27 cellular contexts compared by ENCODE assay signal in genomic region chr18:24259869-24260662, GRCh38.
"Had no signal": no experiment of that assay in that cellular context is flagged by ENCODE, and none has a peak within 500 bp of the region (broad histone marks: within the 10 kb centered on the region; RNA-seq: fewer than 3 reads in every experiment).

No MANE protein-coding gene starts in this region.

- ATAC-seq: activated CD4-positive, CD25-positive, alpha-beta regulatory T cell treated with anti-CD3 and anti-CD28 coated beads, Interleukin-2, amount 50 U/mL, for 24 hours; activated CD8-positive, alpha-beta T cell treated with anti-CD3 and anti-CD28 coated beads, Interleukin-2, amount 10 ng/mL, durations not matched to agents 7 days and 5 days; activated T-helper 17 cell treated with anti-CD3 and anti-CD28 coated beads, Interleukin-2, amount 50 U/mL, for 72 hours; SK-N-SH treated with all-trans-retinoic acid at 6 μM for 48 hours had no signal

- H3K36me3 ChIP-seq: Peyer's patch, SJSA1 had no signal

- H3K4me3 ChIP-seq: Peyer's patch, SJSA1 had no signal

- H3K9me3 ChIP-seq: Peyer's patch, SJSA1 had no signal

- H3K4me1 ChIP-seq: SJSA1 had no signal

- DNase-seq: activated CD4-positive, alpha-beta T cell treated with anti-CD3 and anti-CD28 coated beads for 48 hours; activated CD4-positive, alpha-beta T cell treated with anti-CD3 and anti-CD28 coated beads, Interleukin-2, amount 50 U/mL, for 4 hours; activated CD8-positive, alpha-beta memory T cell treated with anti-CD3 and anti-CD28 coated beads, Interleukin-2, amount 50 U/mL, for 48 hours; activated CD8-positive, alpha-beta T cell treated with anti-CD3 and anti-CD28 coated beads, Interleukin-2, amount 10 ng/mL, durations not matched to agents 7 days and 5 days; activated gamma-delta T cell; activated naive CD4-positive, alpha-beta T cell treated with anti-CD3 and anti-CD28 coated beads for 36 hours; activated T-cell treated with anti-CD3 and anti-CD28 coated beads, Interleukin-2, amount 50 U/mL, for 24 hours; amygdala; caudate nucleus; Karpas-422; MM.1S; NCI-H1105; NCI-H1436; NCI-H1694 treated with DMSO at 0.1 percent for 48 hours; NCI-H2029 treated with DMSO at 0.1 percent for 48 hours; NCI-H510A treated with DMSO at 0.1 percent for 48 hours; NCI-H69; NK-92 treated with Interleukin-12 subunit alpha and Interleukin-12 subunit beta, amount 100 ng/mL, for 24 hours; OCI-M1; Peyer's patch; SHP77; SW 1271 had no signal

- H3K27ac ChIP-seq: Peyer's patch, RWPE1, SJSA1 had no signal

- H3K27me3 ChIP-seq: Peyer's patch, SJSA1 had no signal
